Comparison of ENCODE assay signal across 21 cellular contexts in the genomic region with DNA sequence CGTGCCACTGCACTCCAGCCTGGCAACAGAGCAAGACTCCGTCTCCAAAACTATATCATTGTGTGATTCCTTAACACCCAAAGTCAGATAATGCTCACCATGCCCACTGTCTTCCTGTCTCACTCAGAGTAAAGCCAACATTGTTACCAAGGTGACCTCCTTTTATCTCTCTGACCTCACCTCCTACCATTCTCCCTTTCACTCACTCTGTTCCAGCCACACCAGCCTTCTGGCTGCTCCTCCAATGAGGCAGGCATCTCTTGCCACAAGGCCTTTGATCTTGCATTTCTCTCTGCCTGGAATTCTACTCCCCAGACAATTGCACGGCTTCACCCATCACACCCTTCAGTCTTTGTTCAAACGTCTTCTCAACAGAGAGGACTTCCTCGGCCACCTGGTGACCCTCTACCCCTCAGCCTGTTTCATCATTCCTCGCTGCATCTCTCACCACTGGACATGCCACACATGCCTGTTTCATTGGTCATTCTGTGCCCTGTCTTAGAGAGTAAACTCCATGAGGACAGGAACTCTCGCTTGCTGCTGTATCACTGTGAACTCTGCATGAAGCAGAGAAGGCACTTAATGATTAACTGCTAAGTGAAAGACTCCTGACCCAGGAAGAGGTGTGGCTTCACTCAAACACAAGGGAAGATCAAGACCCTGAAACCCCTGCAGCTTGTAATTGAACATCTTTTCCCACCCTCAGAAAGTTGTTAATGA.
"Had no signal": no experiment of that assay in that cellular context is flagged by ENCODE, and none has a peak within 500 bp of the region (broad histone marks: within the 10 kb centered on the region; RNA-seq: fewer than 3 reads in every experiment).

No MANE protein-coding gene starts in this region.

- H3K4me3 Mint-ChIP-seq: mesothelial cell of epicardium; natural killer cell treated with Interleukin-12 subunit alpha and Interleukin-12 subunit beta and Interleukin-15 and Interleukin-18, amount 100 ng/mL, for 72 hours; stimulated activated naive B cell treated with anti-CD40 and anti-IgM and Interleukin-4, amounts not matched to agents 10 μg/mL and 1 μg/mL and 100 μg/mL, for 72 hours; type B pancreatic cell had no signal

- H3K4me1 ChIP-seq: heart right ventricle, pancreas, prostate gland, spleen had no signal

- DNase-seq: cortex of kidney; dorsolateral prefrontal cortex; effector CD8-positive, alpha-beta T cell; heart right ventricle; hypothalamus; kidney glomerular epithelial cell; mammary epithelial cell; occipital lobe; pancreas; retina; spleen; stimulated activated CD4-positive, alpha-beta T cell treated with anti-CD3 and anti-CD28 coated beads, Interleukin-15, amount 100 ng/mL, for 24 hours; stimulated activated CD4-positive, alpha-beta T cell treated with anti-CD3 and anti-CD28 coated beads, Interleukin-1b, Interleukin-23, amount 100 ng/mL, for 48 hours; stimulated activated CD4-positive, alpha-beta T cell treated with anti-CD3 and anti-CD28 coated beads, Interleukin-4, amount 100 ng/mL, for 24 hours; stimulated activated naive B cell treated with anti-CD40 and anti-IgM and Interleukin-4, amounts not matched to agents 10 μg/mL and 1 μg/mL and 100 μg/mL, for 72 hours had no signal

- H3K9me3 ChIP-seq: pancreas, prostate gland had no signal

- H3K27me3 ChIP-seq: dorsolateral prefrontal cortex, heart right ventricle, pancreas, spleen had no signal

- H3K27ac ChIP-seq: dorsolateral prefrontal cortex, heart right ventricle, pancreas, prostate gland, spleen had no signal

- H3K27ac Mint-ChIP-seq: mesothelial cell of epicardium; natural killer cell treated with Interleukin-12 subunit alpha and Interleukin-12 subunit beta and Interleukin-15 and Interleukin-18, amount 100 ng/mL, for 72 hours; stimulated activated naive B cell treated with anti-CD40 and anti-IgM and Interleukin-4, amounts not matched to agents 10 μg/mL and 1 μg/mL and 100 μg/mL, for 72 hours; type B pancreatic cell had no signal

- ATAC-seq: esophagus mucosa; heart right ventricle; natural killer cell treated with Interleukin-12 subunit alpha and Interleukin-12 subunit beta and Interleukin-15 and Interleukin-18, amount 100 ng/mL, for 72 hours; pancreas; sciatic nerve; stimulated activated naive B cell treated with anti-CD40 and anti-IgM and Interleukin-4, amounts not matched to agents 10 μg/mL and 1 μg/mL and 100 μg/mL, for 72 hours had no signal

- H3K36me3 Mint-ChIP-seq: mesothelial cell of epicardium had no signal

- H3K4me1 Mint-ChIP-seq: mesothelial cell of epicardium; stimulated activated naive B cell treated with anti-CD40 and anti-IgM and Interleukin-4, amounts not matched to agents 10 μg/mL and 1 μg/mL and 100 μg/mL, for 72 hours had no signal

- H3K4me3 ChIP-seq: dorsolateral prefrontal cortex, heart right ventricle, pancreas, prostate gland, spleen had no signal

- H3K36me3 ChIP-seq: heart right ventricle, pancreas, prostate gland, spleen had no signal
